ENCODE assay signal across 8 cellular contexts in the genomic region with DNA sequence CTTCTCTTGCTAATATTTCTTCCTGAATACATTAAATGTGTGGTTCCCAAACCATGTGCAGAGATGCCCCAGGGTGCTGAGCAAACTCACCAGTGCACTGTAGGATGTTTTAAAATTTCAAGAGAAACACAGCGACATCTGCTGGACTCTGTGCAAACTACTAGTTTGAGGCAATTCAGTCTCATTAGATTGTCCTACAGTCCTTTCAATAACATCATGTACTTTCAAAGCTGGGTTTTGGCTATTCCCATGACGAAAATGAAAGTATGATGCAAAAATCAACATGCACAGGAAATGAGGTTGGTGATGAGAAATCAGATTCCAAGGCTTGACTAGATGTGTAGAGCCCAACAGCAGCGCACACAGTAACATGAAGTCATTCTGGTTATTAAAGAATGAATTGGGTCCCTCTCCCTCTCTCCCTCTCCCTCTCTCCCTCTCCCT.
DNase-seq lines count a peak whose midpoint lies in the region; ATAC-seq and TF ChIP-seq lines count a peak whose summit lies in the region.

No MANE protein-coding gene starts in this region.

- peak; percentile 77 for ATAC-seq in memory B cell (ENCODE audit: low read depth)
- no peak for ATAC-seq in GM18907 (IDR thresholded peaks at IDR 0.05; ENCODE audit: unreplicated experiment)

- H3K4me3 ChIP-seq in AG04450 (ENCODE audit: low read depth, low read length) = no peak overlapping the region

- H3K27ac ChIP-seq in AG04450 (ENCODE audit: low read depth, low read length) = no peak overlapping the region

- CTCF ChIA-PET in AG04450 (lab: Charles Lee) = interaction anchor here (0.6 to 3.9 kb wide), 42 partner anchors 9 to 1012 kb away, joined by 3 to 37 read pairs (median 6); a partner anchor contains a TSS

- POLR2A ChIA-PET in AG04450 (lab: Yijun Ruan, JAX) = interaction anchor here (0.6 kb wide), 1 partner anchor 550 kb away, joined by 3 read pairs; no protein-coding TSS in a partner anchor

- no peaks in the 10 kb centered on the region for H3K9me3 Mint-ChIP-seq in memory B cell

- no peak overlapping the region for H3K4me3 Mint-ChIP-seq in memory B cell

- no peak overlapping the region for H3K27ac Mint-ChIP-seq in memory B cell

- TF ChIP-seq CTCF in AG04450 (IDR thresholded peaks at IDR 0.05; ENCODE audit: low read depth, low read length) (peak; percentile 78), GM20000 (IDR thresholded peaks at IDR 0.05; ENCODE audit: extremely low read depth, missing control alignments) (peak; percentile 62)

- peak; percentile 37 for DNase-seq in AG04450 (ENCODE audit: low read depth, low spot score)
- peak; percentile 77 for DNase-seq in GM20000 (ENCODE audit: low spot score)
- peak; percentile 48 to 80 for DNase-seq in NCI-H446 (lab: John Stamatoyannopoulos, UW)
- DNase-seq in activated CD4-positive, alpha-beta T cell treated with anti-CD3 and anti-CD28 coated beads for 24 hours (ENCODE audit: low read depth in 2 of 2) = peak; percentile 26 to 35
- peak; percentile 83 for DNase-seq in dermis blood vessel endothelial cell
- DNase-seq in memory B cell (ENCODE audit: low spot score in 2 of 2) = peak; percentile 44 to 53
- peak; percentile 12 to 24 for DNase-seq in stimulated activated CD8-positive, alpha-beta memory T cell treated with anti-CD3 and anti-CD28 coated beads, Interleukin-7, amount 100 ng/mL, for 1 hour (ENCODE audit: low read depth in 2 of 2)

- no peaks in the 10 kb centered on the region for H3K4me1 Mint-ChIP-seq in memory B cell

- H3K36me3 Mint-ChIP-seq in memory B cell = peaks cover 24% of the 10 kb centered on the region

- H3K27me3 ChIP-seq in AG04450 (ENCODE audit: control insufficient read depth, insufficient read depth, low read length) = no peaks in the 10 kb centered on the region

- H3K9me3 ChIP-seq in AG04450 (ENCODE audit: control insufficient read depth, insufficient read depth, low read length) = no peaks in the 10 kb centered on the region; the same call in 1 of the 2 replicates

- H3K27me3 Mint-ChIP-seq in memory B cell = no peaks in the 10 kb centered on the region

Comparison
In these comparisons a context has a peak if more than half of its experiments do, and no peak if none do; other contexts are left out.
1. DNase-seq: peak in every context shown above with its lines; median percentile 83 in dermis blood vessel endothelial cell; 77 in GM20000; 64 in NCI-H446; 48 in memory B cell; 37 in AG04450; 30 in activated CD4-positive, alpha-beta T cell treated with anti-CD3 and anti-CD28 coated beads for 24 hours; 18 in stimulated activated CD8-positive, alpha-beta memory T cell treated with anti-CD3 and anti-CD28 coated beads, Interleukin-7, amount 100 ng/mL, for 1 hour.